In genomic region chr15:83570756-83571155, GRCh38 we compare ENCODE assay signal across 23 cellular contexts.
"Had no signal": no experiment of that assay in that cellular context is flagged by ENCODE, and none has a peak within 500 bp of the region (broad histone marks: within the 10 kb centered on the region; RNA-seq: fewer than 3 reads in every experiment).

No MANE protein-coding gene starts in this region.

- DNase-seq: activated CD4-positive, alpha-beta T cell treated with anti-CD3 and anti-CD28 coated beads for 4 hours; activated CD8-positive, alpha-beta memory T cell treated with anti-CD3 and anti-CD28 coated beads, Interleukin-2, amount 50 U/mL, for 4 hours; activated CD8-positive, alpha-beta T cell treated with anti-CD3 and anti-CD28 coated beads for 36 hours; activated gamma-delta T cell treated with Interleukin-2 at 50 U/mL for 16 hours; activated naive CD4-positive, alpha-beta T cell treated with anti-CD3 and anti-CD28 coated beads, Interleukin-2, amount 10 ng/mL, durations not matched to agents 7 days and 5 days; activated naive CD8-positive, alpha-beta T cell treated with anti-CD3 and anti-CD28 coated beads for 36 hours; activated T-cell treated with anti-CD3 and anti-CD28 coated beads, Interleukin-2, amount 50 U/mL, for 72 hours; anterior cingulate cortex; NCI-H1092; NCI-H1417; NCI-H1930; NCI-H2107; NCI-H510A treated with DMSO at 0.1 percent for 48 hours; NCI-H69; NK-92 treated with Interleukin-12 subunit alpha and Interleukin-12 subunit beta, amount 100 ng/mL, for 24 hours; OCI-M1; Right ventricle myocardium superior; SJCRH30; SK-N-SH; T-helper 1 cell; WERI-Rb-1 had no signal

- H3K27ac ChIP-seq: KMS-11, RWPE1, SJCRH30, WERI-Rb-1 had no signal

- H3K27me3 ChIP-seq: SJCRH30 had no signal
